In the genomic region with DNA sequence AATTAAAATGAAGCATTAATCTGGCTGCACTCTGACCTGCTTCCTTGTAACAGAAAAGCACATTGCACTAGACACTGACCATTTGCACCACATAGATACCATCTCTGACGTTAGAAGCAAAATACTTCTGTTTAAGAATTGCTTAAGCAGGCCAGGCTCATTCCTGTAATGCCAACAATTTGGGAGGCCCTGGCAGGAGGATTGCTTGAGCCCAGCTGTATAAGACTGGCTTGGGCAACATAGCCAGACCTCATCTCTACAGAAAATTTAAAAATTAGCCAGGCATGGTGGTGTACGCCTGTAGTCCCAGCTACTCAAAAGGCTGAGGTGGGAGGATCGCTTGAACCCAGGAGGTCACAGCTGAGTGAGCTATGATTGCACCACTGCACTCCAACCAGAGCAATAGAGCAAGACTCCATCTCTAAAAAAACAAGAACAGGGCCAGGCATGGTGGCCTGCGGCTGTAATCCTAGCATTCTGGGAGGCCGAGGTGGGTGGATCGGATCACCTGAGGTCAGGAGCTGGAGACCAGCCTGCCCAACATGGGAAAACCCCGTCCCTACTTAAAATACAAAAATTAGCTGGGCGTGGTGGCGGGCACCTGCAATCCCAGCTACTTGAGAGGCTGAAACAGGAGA, we compare ENCODE assay signal across 15 cellular contexts. TPM values are rescaled to one million over a fixed set of nuclear protein-coding genes. Genes with fewer than 3 reads are reported as not detected.
DNase-seq lines count a peak whose midpoint lies in the region; ATAC-seq and TF ChIP-seq lines count a peak whose summit lies in the region.
"Had no signal": no experiment of that assay in that cellular context is flagged by ENCODE, and none has a peak within 500 bp of the region (broad histone marks: within the 10 kb centered on the region; RNA-seq: fewer than 3 reads in every experiment).

No MANE protein-coding gene starts in this region.

- no peak overlapping the region for H3K4me2 ChIP-seq in fibroblast of lung (ENCODE audit: extremely low read depth, insufficient read depth, low read length)
- H3K4me2 ChIP-seq in mesenchymal stem cell (ENCODE audit: low read length, poor library complexity, severe bottlenecking): no peak overlapping the region

- TF ChIP-seq CTCF in heart right ventricle (IDR thresholded peaks at IDR 0.05) (no peak), fibroblast of lung (conservative IDR thresholded peaks at IDR 0.05 in 1 of 2, IDR thresholded peaks at IDR 0.05 in 1 of 2; ENCODE audit: low read depth in 1 of 2, low read length in 2 of 2) (no peak)

- no peaks in the 10 kb centered on the region for H3K79me2 ChIP-seq in fibroblast of lung (ENCODE audit: control insufficient read depth, insufficient read depth, low read length)

- no peak overlapping the region for H3K23ac ChIP-seq in mesenchymal stem cell (ENCODE audit: low read length in 2 of 2)

- no peaks in the 10 kb centered on the region for H4K20me1 ChIP-seq in fibroblast of lung (ENCODE audit: control insufficient read depth, extremely low read depth, insufficient read depth, low read length)

- no peak overlapping the region for H2AK5ac ChIP-seq in mesenchymal stem cell (ENCODE audit: low read length, severe bottlenecking)

- no peak overlapping the region for H4K8ac ChIP-seq in mesenchymal stem cell (ENCODE audit: low read length)

- no peaks in the 10 kb centered on the region for H3K9me3 ChIP-seq in heart right ventricle
- H3K9me3 ChIP-seq in fibroblast of lung (ENCODE audit: control insufficient read depth, insufficient read depth, low read depth, low read length): no peaks in the 10 kb centered on the region
- no peaks in the 10 kb centered on the region for H3K9me3 ChIP-seq in mesenchymal stem cell (ENCODE audit: control insufficient read depth, low read length)
- no peaks in the 10 kb centered on the region for H3K9me3 ChIP-seq in aorta (ENCODE audit: control insufficient read depth, low read length)
- no peaks in the 10 kb centered on the region for H3K9me3 ChIP-seq in SJCRH30 (replicated peaks)

- no peak overlapping the region for H3K18ac ChIP-seq in mesenchymal stem cell (ENCODE audit: low read depth in 1 of 2, low read length in 2 of 2)

- intact Hi-C loops in heart right ventricle (cut with DNase I) (loop anchor here in 4 of 10 donors (5.0 to 10.0 kb wide), 4 partner anchors 54 to 127 kb away; partner anchors contain the start of gene TLE2 (in 1 of the 4)), Right ventricle myocardium inferior (cut with DNase I) (no loop called here), aorta (cut with DNase I) (no loop called here)

- H4K91ac ChIP-seq in mesenchymal stem cell (ENCODE audit: low read length): no peak overlapping the region

- H3K27me3 ChIP-seq in heart right ventricle (no peaks in the 10 kb centered on the region), fibroblast of lung (ENCODE audit: control insufficient read depth, insufficient read depth, low read length) (no peaks in the 10 kb centered on the region), mesenchymal stem cell (ENCODE audit: control insufficient read depth in 1 of 2, insufficient read depth in 1 of 2, low read length in 2 of 2) (peaks cover 0 to 4% of the 10 kb centered on the region in 2 experiments), aorta (ENCODE audit: control insufficient read depth in 1 of 2, insufficient read depth in 2 of 2, low read length in 1 of 2) (no peaks in the 10 kb centered on the region), SJCRH30 (no peaks in the 10 kb centered on the region)

- H2BK15ac ChIP-seq in mesenchymal stem cell (ENCODE audit: low read depth, poor library complexity, severe bottlenecking): peak overlapping the region; percentile 23

- no peak overlapping the region for H2BK5ac ChIP-seq in mesenchymal stem cell (ENCODE audit: low read depth, low read length, poor library complexity, severe bottlenecking)

- H3K79me1 ChIP-seq in mesenchymal stem cell (replicated peaks; ENCODE audit: low read length, poor library complexity, severe bottlenecking): no peaks in the 10 kb centered on the region

- no peak overlapping the region for H2BK12ac ChIP-seq in mesenchymal stem cell (ENCODE audit: low read length in 2 of 2)

- H3K4me3 ChIP-seq in heart right ventricle: no peak overlapping the region
- H3K4me3 ChIP-seq in fibroblast of lung (replicated peaks in 1 of 4; ENCODE audit: control extremely low read depth in 1 of 4, insufficient read depth in 1 of 4, low read depth in 3 of 4, low read length in 4 of 4): no peak overlapping the region
- H3K4me3 ChIP-seq in mesenchymal stem cell (ENCODE audit: insufficient read depth in 1 of 2, low read depth in 1 of 2, low read length in 2 of 2): no peak overlapping the region
- no peak overlapping the region for H3K4me3 ChIP-seq in aorta (ENCODE audit: low read length in 2 of 2)
- H3K4me3 ChIP-seq in SJCRH30: no peak overlapping the region
- H3K4me3 ChIP-seq: coronary artery had no signal

- no peak overlapping the region for H2BK120ac ChIP-seq in mesenchymal stem cell (ENCODE audit: low read depth, low read length)

- no peak for DNase-seq in heart right ventricle
- no peak for DNase-seq in Right ventricle myocardium inferior (ENCODE audit: missing footprints)
- DNase-seq in fibroblast of lung (ENCODE audit: low read depth in 2 of 2): peak; percentile 8 to 71
- DNase-seq in mesenchymal stem cell: peak; percentile 53
- no peak for DNase-seq in aorta
- DNase-seq in SJCRH30: no peak
- no peak for DNase-seq in NCI-H748 (lab: John Stamatoyannopoulos, UW; ENCODE audit: unreplicated experiment)
- no peak for DNase-seq in T-helper 1 cell
- DNase-seq: activated CD4-positive, alpha-beta T cell treated with anti-CD3 and anti-CD28 coated beads for 1 hour; natural killer cell; NCI-H2227 treated with DMSO at 0.1 percent for 48 hours; substantia nigra had no signal

- ATAC-seq in heart right ventricle (peak in 1 of 8 donors; percentile 8), Right ventricle myocardium inferior (no peak), aorta (ENCODE audit: low FRiP score) (peak; percentile 34)
- ATAC-seq: HCT116, natural killer cell had no signal

- WGBS in heart right ventricle, 2 donors: 80 to 81% methylated on average over 9 of the region's 9 CpGs
- WGBS in mesenchymal stem cell: 79% methylated on average over 9 of the region's 9 CpGs
- 79 to 81% methylated on average over 9 of the region's 9 CpGs for WGBS in aorta, 2 donors

- H3K27ac ChIP-seq in heart right ventricle (peak overlapping the region; percentile 26 to 91 (median 86)), fibroblast of lung (ENCODE audit: insufficient read depth, low read length) (no peak overlapping the region), mesenchymal stem cell (ENCODE audit: low read length, poor library complexity, severe bottlenecking) (no peak overlapping the region), aorta (ENCODE audit: low read depth in 1 of 2, low read length in 2 of 2) (no peak overlapping the region), SJCRH30 (no peak overlapping the region)

- no peaks in the 10 kb centered on the region for H3K36me3 ChIP-seq in heart right ventricle
- no peaks in the 10 kb centered on the region for H3K36me3 ChIP-seq in fibroblast of lung (ENCODE audit: control insufficient read depth, insufficient read depth, low read length)
- no peaks in the 10 kb centered on the region for H3K36me3 ChIP-seq in mesenchymal stem cell (ENCODE audit: control insufficient read depth in 1 of 2, insufficient read depth in 2 of 2, low read depth in 1 of 2, low read length in 2 of 2)
- H3K36me3 ChIP-seq in aorta (ENCODE audit: control insufficient read depth in 1 of 2, insufficient read depth in 2 of 2, low read length in 1 of 2): no peaks in the 10 kb centered on the region
- H3K36me3 ChIP-seq in SJCRH30: no peaks in the 10 kb centered on the region

- H2AFZ ChIP-seq in fibroblast of lung (ENCODE audit: low read length): no peak overlapping the region
- no peak overlapping the region for H2AFZ ChIP-seq in mesenchymal stem cell (ENCODE audit: low read depth, low read length)

- H3K4me1 ChIP-seq in heart right ventricle (peaks cover 16 to 75% (median 69%) of the 10 kb centered on the region in 9 donors), fibroblast of lung (ENCODE audit: control insufficient read depth, extremely low read depth, insufficient read depth, low read length) (no peaks in the 10 kb centered on the region), mesenchymal stem cell (ENCODE audit: control insufficient read depth, insufficient read depth, low read depth, low read length) (peaks cover 7% of the 10 kb centered on the region), aorta (ENCODE audit: control insufficient read depth in 1 of 2, insufficient read depth in 2 of 2, low read length in 2 of 2) (no peaks in the 10 kb centered on the region), SJCRH30 (peaks cover 29% of the 10 kb centered on the region)

- H3K4ac ChIP-seq in mesenchymal stem cell (ENCODE audit: low read depth in 1 of 2, low read length in 2 of 2): no peak overlapping the region

- H3K9ac ChIP-seq in fibroblast of lung (ENCODE audit: insufficient read depth, low read length): no peak overlapping the region
- H3K9ac ChIP-seq in mesenchymal stem cell (ENCODE audit: low read length): no peak overlapping the region

- no peak overlapping the region for H3K14ac ChIP-seq in mesenchymal stem cell (ENCODE audit: low read length in 2 of 2)

RNA-seq across cellular contexts. Expression of gene TLE6, which starts 7.0 kb away (rescaled TPM):
- total RNA-seq in heart right ventricle (1 to 10 TPM in 2 of 10 donors, under 1 TPM in 5, not detected in 3; 0.34 to 2.8 (median 0.45) TPM), Right ventricle myocardium inferior (1.1 TPM), fibroblast of lung (0.51 and 1.7 TPM in 2 replicates), aorta (1 to 10 TPM in 1 of 2 donors, under 1 TPM in 1; 0.65 to 3.5 TPM)
- polyA plus RNA-seq in heart right ventricle (1 to 10 TPM; 1.2 to 3.5 TPM), fibroblast of lung (0.24 and 0.56 TPM in 2 replicates), aorta (10 to 100 TPM in 1 of 2 donors, 1 to 10 TPM in 1; 4.0 to 12.0 TPM)
- 0.59 and 1.3 TPM in 2 replicates for polyA plus RNA-seq in fibroblast of lung (2012)
- polyA minus RNA-seq in fibroblast of lung (ENCODE audit: low replicate concordance): 7.1 TPM in 1 of 2 replicates, not detected in the other
- polyA plus RNA-seq in mesenchymal stem cell (2013, experiment 1 of 2): 2.3 TPM
- 1.6 TPM for polyA plus RNA-seq in mesenchymal stem cell (2013, experiment 2 of 2)
- 2.6 TPM in 2 replicates for total RNA-seq in SJCRH30 (2014; rRNA removed; shearing (Covaris generic))
- total RNA-seq: A673 had no signal

RNA-seq across cellular contexts. Expression of gene ZNF77, which starts 25.5 kb away (rescaled TPM):
- total RNA-seq in heart right ventricle (1 to 10 TPM; 1.0 to 2.6 (median 2.3) TPM), Right ventricle myocardium inferior (2.6 TPM), fibroblast of lung (3.9 and 5.0 TPM in 2 replicates), aorta (1 to 10 TPM; 4.1 to 4.5 TPM)
- polyA plus RNA-seq in heart right ventricle (1 to 10 TPM; 2.5 to 2.9 TPM), fibroblast of lung (3.3 and 4.0 TPM in 2 replicates), aorta (1 to 10 TPM; 1.3 to 3.1 TPM)
- 2.3 and 2.5 TPM in 2 replicates for polyA plus RNA-seq in fibroblast of lung (2012)
- 0.24 and 1.5 TPM in 2 replicates for polyA minus RNA-seq in fibroblast of lung (ENCODE audit: low replicate concordance)
- polyA plus RNA-seq in mesenchymal stem cell (2013, experiment 1 of 2): 2.3 TPM
- polyA plus RNA-seq in mesenchymal stem cell (2013, experiment 2 of 2): 2.7 TPM
- total RNA-seq in SJCRH30 (2014; rRNA removed; shearing (Covaris generic)): 14.1 and 17.3 TPM in 2 replicates

RNA-seq across cellular contexts. Expression of gene TLE2, which starts 58.8 kb away (rescaled TPM):
- 10 to 100 TPM; 28.2 to 64.5 (median 39.9) TPM for total RNA-seq in heart right ventricle
- polyA plus RNA-seq in heart right ventricle: 10 to 100 TPM; 35.9 to 54.6 TPM
- 58.6 TPM for total RNA-seq in Right ventricle myocardium inferior
- total RNA-seq in fibroblast of lung: 3.8 and 4.9 TPM in 2 replicates
- 0.90 and 1.8 TPM in 2 replicates for polyA plus RNA-seq in fibroblast of lung
- polyA plus RNA-seq in fibroblast of lung (2012): 1.7 and 2.1 TPM in 2 replicates
- 1.4 and 2.2 TPM in 2 replicates for polyA minus RNA-seq in fibroblast of lung (ENCODE audit: low replicate concordance)
- polyA plus RNA-seq in mesenchymal stem cell (2013, experiment 1 of 2): 9.5 TPM
- 8.7 TPM for polyA plus RNA-seq in mesenchymal stem cell (2013, experiment 2 of 2)
- total RNA-seq in aorta: 10 to 100 TPM; 32.9 to 54.8 TPM
- polyA plus RNA-seq in aorta: 100 to 1,000 TPM in 1 of 2 donors, 10 to 100 TPM in 1; 32.7 to 127 TPM
- 3.7 and 4.7 TPM in 2 replicates for total RNA-seq in SJCRH30 (2014; rRNA removed; shearing (Covaris generic))

Comparison
In these comparisons a context has a peak if more than half of its experiments do, and no peak if none do; other contexts are left out.
1. DNase-seq: peak in fibroblast of lung (2 of 2) and mesenchymal stem cell (single experiment); none in heart right ventricle (0 of 2), Right ventricle myocardium inferior (single experiment), aorta (0 of 2), SJCRH30 (0 of 2), NCI-H748 (single experiment) and T-helper 1 cell (0 of 5).
2. H3K27ac ChIP-seq: peak in heart right ventricle (10 of 10); none in fibroblast of lung (single experiment), mesenchymal stem cell (single experiment), aorta (0 of 2) and SJCRH30 (single experiment).